10 cellular contexts compared by ENCODE assay signal in genomic region chr11:56207796-56208195, GRCh38. TPM values are rescaled to one million over a fixed set of nuclear protein-coding genes. Genes with fewer than 3 reads are reported as not detected.
"Had no signal": no experiment of that assay in that cellular context is flagged by ENCODE, and none has a peak within 500 bp of the region (broad histone marks: within the 10 kb centered on the region; RNA-seq: fewer than 3 reads in every experiment).

No MANE protein-coding gene starts in this region.

- H3K9ac ChIP-seq: GM23248, KMS-11 had no signal

- H2AFZ ChIP-seq: GM23248 had no signal

- DNase-seq: GM23248, GOT3, H9, HCEC 1CT, Karpas-422, KBM-7 had no signal

- H3K27ac ChIP-seq: GM23248, KMS-11 had no signal

- H3K4me2 ChIP-seq: KMS-11 had no signal

- FAIRE-seq: H54, HTR-8/SVneo had no signal

- H3K4me3 ChIP-seq: GM23248 had no signal

RNA-seq across cellular contexts. Expression of gene OR5T2, which starts 26.3 kb away (rescaled TPM):
- total RNA-seq: GM23248, H9, HT-29 had no signal
- polyA plus RNA-seq: GM23248 had no signal

RNA-seq across cellular contexts. Expression of gene OR5J2, which starts 31.4 kb away (rescaled TPM):
- total RNA-seq: GM23248, H9, HT-29 had no signal
- polyA plus RNA-seq: GM23248 had no signal

RNA-seq across cellular contexts. Expression of gene OR5T3, which starts 44.3 kb away (rescaled TPM):
- total RNA-seq: GM23248, H9, HT-29 had no signal
- polyA plus RNA-seq: GM23248 had no signal

RNA-seq across cellular contexts. Expression of gene OR8K5, which starts 47.7 kb away (rescaled TPM):
- total RNA-seq: GM23248, H9, HT-29 had no signal
- polyA plus RNA-seq: GM23248 had no signal
